Comparison of ENCODE assay signal across 8 cellular contexts in genomic region chr16:24036614-24037013, GRCh38.
DNase-seq lines count a peak whose midpoint lies in the region; ATAC-seq and TF ChIP-seq lines count a peak whose summit lies in the region.

No MANE protein-coding gene starts in this region.

- H3K4me2 ChIP-seq in GM23338 = no peak overlapping the region
- H3K4me2 ChIP-seq in OCI-LY3 (ENCODE audit: low read length) = peak overlapping the region; percentile 53

- H3K36me3 ChIP-seq in GM23338 (ENCODE audit: insufficient read depth) (no peaks in the 10 kb centered on the region), OCI-LY3 (replicated peaks; ENCODE audit: low read depth, low read length) (no peaks in the 10 kb centered on the region), prostate gland (no peaks in the 10 kb centered on the region)

- peaks cover 8% of the 10 kb centered on the region for H3K27me3 Mint-ChIP-seq in GM23338 (ENCODE audit: insufficient read depth, low read depth, poor library complexity)

- peak; percentile 58 for DNase-seq in CD1c-positive myeloid dendritic cell (ENCODE audit: extremely low spot score)
- peak; percentile 84 for DNase-seq in GM23338 (ENCODE audit: low spot score)
- peak; percentile 12 for DNase-seq in activated gamma-delta T cell treated with anti-CD3 and anti-CD28 coated beads, Interleukin-2, amount 50 U/mL, for 16 hours (ENCODE audit: low read depth)
- DNase-seq in germinal center (ENCODE audit: low spot score) = peak; percentile 50
- DNase-seq in prostate gland (ENCODE audit: low spot score) = peak; percentile 19
- DNase-seq in ureter (ENCODE audit: low spot score) = no peak

- H3K9me3 ChIP-seq in OCI-LY3 (ENCODE audit: insufficient read depth, low read length) = no peaks in the 10 kb centered on the region
- no peaks in the 10 kb centered on the region for H3K9me3 ChIP-seq in prostate gland

- peak; percentile 68 to 92 for TF ChIP-seq CTCF in GM23338 (conservative IDR thresholded peaks at IDR 0.05; ENCODE audit: low read depth in 2 of 2)
- TF ChIP-seq CTCF in OCI-LY3 (IDR thresholded peaks at IDR 0.05; ENCODE audit: low read depth, low read length) = peak; percentile 80
- peak in 3 of 4 experiments; percentile 42 to 78 (median 67) for TF ChIP-seq CTCF in prostate gland (IDR thresholded peaks at IDR 0.05)

- H3K27ac ChIP-seq in GM23338 (ENCODE audit: low read depth) (no peak overlapping the region), OCI-LY3 (ENCODE audit: low read length) (no peak overlapping the region), prostate gland (no peak overlapping the region)

- H3K4me3 ChIP-seq in GM23338 (no peak overlapping the region), OCI-LY3 (ENCODE audit: low read length) (peak overlapping the region; percentile 16; the same call in 1 of the 2 replicates), prostate gland (no peak overlapping the region)

- ATAC-seq in GM23338 (peak; percentile 86), HG03460 (IDR thresholded peaks at IDR 0.05; ENCODE audit: unreplicated experiment) (no peak)

- H2AFZ ChIP-seq in GM23338 (no peak overlapping the region), OCI-LY3 (ENCODE audit: low read depth, low read length) (no peak overlapping the region)

- peaks cover 3% of the 10 kb centered on the region; the same call in 1 of the 3 replicates for H3K4me1 Mint-ChIP-seq in GM23338

- TF ChIP-seq POLR2A in prostate gland (IDR thresholded peaks at IDR 0.05) = no peak

- H3K4me1 ChIP-seq in GM23338 (ENCODE audit: insufficient read depth) (no peaks in the 10 kb centered on the region), OCI-LY3 (ENCODE audit: low read length) (peaks cover 18% of the 10 kb centered on the region), prostate gland (replicated peaks) (no peaks in the 10 kb centered on the region)

- H4K20me1 ChIP-seq in GM23338 (replicated peaks; ENCODE audit: insufficient read depth) = no peaks in the 10 kb centered on the region
- no peaks in the 10 kb centered on the region for H4K20me1 ChIP-seq in OCI-LY3 (ENCODE audit: insufficient read depth, low read length)

- intact Hi-C loops in prostate gland (cut with DNase I) = loop anchor here (2.0 to 10.0 kb wide), 3 partner anchors 234 to 362 kb away; partner anchors contain the start of gene PLK1

- no peak overlapping the region for H3K27ac Mint-ChIP-seq in GM23338

- peaks cover 4% of the 10 kb centered on the region; the same call in 2 of the 3 replicates for H3K36me3 Mint-ChIP-seq in GM23338 (ENCODE audit: low read depth)

- no peaks in the 10 kb centered on the region for H3F3A ChIP-seq in GM23338 (replicated peaks; ENCODE audit: low read depth)

- H3K27me3 ChIP-seq in GM23338 (ENCODE audit: insufficient read depth) (no peaks in the 10 kb centered on the region), OCI-LY3 (ENCODE audit: low read depth, low read length) (peaks cover 16% of the 10 kb centered on the region; the same call in 1 of the 2 replicates), prostate gland (replicated peaks; ENCODE audit: insufficient read depth) (no peaks in the 10 kb centered on the region)

- no peak overlapping the region for H3K4me3 Mint-ChIP-seq in GM23338

- no peaks in the 10 kb centered on the region for H3K9me2 ChIP-seq in GM23338 (ENCODE audit: insufficient read depth)

- H3K9ac ChIP-seq in OCI-LY3 (ENCODE audit: low read length) = no peak overlapping the region

- no peaks in the 10 kb centered on the region for H3K79me2 ChIP-seq in GM23338 (replicated peaks; ENCODE audit: insufficient read depth)
- H3K79me2 ChIP-seq in OCI-LY3 (ENCODE audit: low read length) = no peaks in the 10 kb centered on the region

- WGBS in prostate gland = 6% methylated on average over 8 of the region's 8 CpGs

- peaks cover 7% of the 10 kb centered on the region; the same call in 2 of the 3 replicates for H3K9me3 Mint-ChIP-seq in GM23338

TF ChIP-seq in GM23338, 12 proteins besides CTCF, POLR2A, EP300 and RAD21:
- no peak for TF ChIP-seq POLR2AphosphoS5 (IDR thresholded peaks at IDR 0.05; ENCODE audit: low read depth)
